Comparison of ENCODE assay signal across 23 cellular contexts in the genomic region with DNA sequence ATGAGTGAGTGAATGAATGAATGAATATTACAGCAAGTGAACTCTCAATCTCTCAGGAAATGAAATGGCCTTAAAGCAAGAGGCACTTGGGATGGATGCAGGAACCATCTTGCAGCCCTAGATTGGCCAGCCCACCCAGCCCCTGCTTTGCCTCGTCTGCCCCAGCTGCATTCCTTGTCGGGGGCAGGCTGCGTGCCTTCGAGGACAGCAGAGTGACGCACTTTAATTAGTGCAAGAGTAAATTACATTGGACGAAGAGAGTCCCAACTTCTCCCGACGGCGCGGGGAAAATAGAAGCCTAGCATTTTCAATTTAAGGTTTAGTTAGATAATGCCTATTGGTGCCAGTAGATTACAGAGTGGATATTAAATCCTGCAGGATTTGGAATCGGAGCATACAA. TPM values are rescaled to one million over a fixed set of nuclear protein-coding genes. Genes with fewer than 3 reads are reported as not detected.
DNase-seq lines count a peak whose midpoint lies in the region; ATAC-seq and TF ChIP-seq lines count a peak whose summit lies in the region.
"Had no signal": no experiment of that assay in that cellular context is flagged by ENCODE, and none has a peak within 500 bp of the region (broad histone marks: within the 10 kb centered on the region; RNA-seq: fewer than 3 reads in every experiment).

No MANE protein-coding gene starts in this region.

- H3K27ac ChIP-seq in right atrium auricular region (no peak overlapping the region), WERI-Rb-1 (no peak overlapping the region)
- H3K27ac ChIP-seq: 22Rv1; A549; BLaER1 treated with 17β-estradiol and CSF1 and Interleukin-3, amounts not matched to agents 10 nM and 100 nM; C4-2B had no signal

- no peaks in the 10 kb centered on the region for H3K4me1 ChIP-seq in right atrium auricular region
- H3K4me1 ChIP-seq: A549 had no signal

- H3K9me3 ChIP-seq in right atrium auricular region (no peaks in the 10 kb centered on the region), WERI-Rb-1 (ENCODE audit: severe bottlenecking) (no peaks in the 10 kb centered on the region)
- H3K9me3 ChIP-seq: A549; BLaER1 treated with 17β-estradiol and CSF1 and Interleukin-3, amounts not matched to agents 10 nM and 100 nM had no signal

- H3K4me1 Mint-ChIP-seq in activated T-helper 1 cell treated with anti-CD3 and anti-CD28 coated beads, Interleukin-12 subunit alpha, Interleukin-12 subunit beta, Interleukin-2, Interleukin-4 antibody, amounts not matched to agents 30 ng/mL and 10 ng/mL and 1 ng/mL, durations not matched to agents 14 hours and 24 hours and 36 hours (ENCODE audit: low read depth), result no peaks in the 10 kb centered on the region
- H3K4me1 Mint-ChIP-seq: B cell; CD8-positive, alpha-beta memory T cell had no signal

- no peak overlapping the region for H3K27ac Mint-ChIP-seq in activated T-helper 1 cell treated with anti-CD3 and anti-CD28 coated beads, Interleukin-12 subunit alpha, Interleukin-12 subunit beta, Interleukin-2, Interleukin-4 antibody, amounts not matched to agents 30 ng/mL and 10 ng/mL and 1 ng/mL, durations not matched to agents 14 hours and 24 hours and 36 hours
- H3K27ac Mint-ChIP-seq: B cell; CD4-positive, alpha-beta T cell; CD8-positive, alpha-beta memory T cell had no signal

- ATAC-seq in Right ventricle myocardium superior (ENCODE audit: poor library complexity), result no peak
- ATAC-seq: A549, GM12878 had no signal

- peak; percentile 15 for DNase-seq in Right ventricle myocardium superior
- no peak for DNase-seq in right atrium auricular region (ENCODE audit: low spot score)
- DNase-seq in WERI-Rb-1, result peak; percentile 33
- no peak for DNase-seq in GM13976 (ENCODE audit: low spot score)
- DNase-seq in activated T-helper 1 cell treated with anti-CD3 and anti-CD28 coated beads, Interleukin-12 subunit alpha, Interleukin-12 subunit beta, Interleukin-2, Interleukin-4 antibody, amounts not matched to agents 30 ng/mL and 10 ng/mL and 1 ng/mL, durations not matched to agents 14 hours and 24 hours and 36 hours (ENCODE audit: low spot score), result no peak
- DNase-seq: AML-193; CD4-positive, alpha-beta T cell; CD8-positive, alpha-beta memory T cell; COR-L47; DMS 273 treated with DMSO at 0.1 percent for 48 hours; DMS153; DMS53; DMS79; DND-41; EL; GDM1 had no signal

- intact Hi-C loops in Right ventricle myocardium superior (cut with DNase I), result no loop called here
- intact Hi-C loops in activated T-helper 1 cell treated with anti-CD3 and anti-CD28 coated beads, Interleukin-12 subunit alpha, Interleukin-12 subunit beta, Interleukin-2, Interleukin-4 antibody, amounts not matched to agents 30 ng/mL and 10 ng/mL and 1 ng/mL, durations not matched to agents 14 hours and 24 hours and 36 hours (cut with micrococcal nuclease), result no loop called here

- peaks cover 4% of the 10 kb centered on the region for H3K27me3 Mint-ChIP-seq in activated T-helper 1 cell treated with anti-CD3 and anti-CD28 coated beads, Interleukin-12 subunit alpha, Interleukin-12 subunit beta, Interleukin-2, Interleukin-4 antibody, amounts not matched to agents 30 ng/mL and 10 ng/mL and 1 ng/mL, durations not matched to agents 14 hours and 24 hours and 36 hours (ENCODE audit: insufficient read depth)

- no peaks in the 10 kb centered on the region for H3K36me3 Mint-ChIP-seq in activated T-helper 1 cell treated with anti-CD3 and anti-CD28 coated beads, Interleukin-12 subunit alpha, Interleukin-12 subunit beta, Interleukin-2, Interleukin-4 antibody, amounts not matched to agents 30 ng/mL and 10 ng/mL and 1 ng/mL, durations not matched to agents 14 hours and 24 hours and 36 hours (ENCODE audit: low read depth)
- H3K36me3 Mint-ChIP-seq: CD8-positive, alpha-beta memory T cell had no signal

- H3K27me3 ChIP-seq in right atrium auricular region (no peaks in the 10 kb centered on the region), WERI-Rb-1 (ENCODE audit: insufficient read depth, low read depth, severe bottlenecking) (no peaks in the 10 kb centered on the region)
- H3K27me3 ChIP-seq: BLaER1 treated with 17β-estradiol and CSF1 and Interleukin-3, amounts not matched to agents 10 nM and 100 nM had no signal

- no peak for TF ChIP-seq CTCF in right atrium auricular region (IDR thresholded peaks at IDR 0.05)
- TF ChIP-seq CTCF in WERI-Rb-1 (IDR thresholded peaks at IDR 0.05; ENCODE audit: low read depth, low read length), result no peak
- no peak for TF ChIP-seq CTCF in GM13976 (IDR thresholded peaks at IDR 0.05; ENCODE audit: borderline replicate concordance, control extremely low read depth, extremely low read depth, insufficient read depth, missing control alignments)

- H3K4me3 Mint-ChIP-seq in activated T-helper 1 cell treated with anti-CD3 and anti-CD28 coated beads, Interleukin-12 subunit alpha, Interleukin-12 subunit beta, Interleukin-2, Interleukin-4 antibody, amounts not matched to agents 30 ng/mL and 10 ng/mL and 1 ng/mL, durations not matched to agents 14 hours and 24 hours and 36 hours, result no peak overlapping the region
- H3K4me3 Mint-ChIP-seq: B cell; CD4-positive, alpha-beta T cell; CD8-positive, alpha-beta memory T cell had no signal

- no peaks in the 10 kb centered on the region for H3K9me3 Mint-ChIP-seq in activated T-helper 1 cell treated with anti-CD3 and anti-CD28 coated beads, Interleukin-12 subunit alpha, Interleukin-12 subunit beta, Interleukin-2, Interleukin-4 antibody, amounts not matched to agents 30 ng/mL and 10 ng/mL and 1 ng/mL, durations not matched to agents 14 hours and 24 hours and 36 hours
- H3K9me3 Mint-ChIP-seq: CD4-positive, alpha-beta T cell; CD8-positive, alpha-beta memory T cell had no signal

- in situ Hi-C loops in GM13976 (cut with MboI; ENCODE audit: low sequenced_read_pairs, unreplicated experiment), result loop anchor here (10.0 kb wide), 1 partner anchor 439 kb away; no protein-coding TSS in a partner anchor

- no peak overlapping the region for H3K4me3 ChIP-seq in right atrium auricular region
- H3K4me3 ChIP-seq in WERI-Rb-1 (ENCODE audit: low read depth, low read length), result peak overlapping the region; percentile 23
- H3K4me3 ChIP-seq: A549; BLaER1 treated with 17β-estradiol and CSF1 and Interleukin-3, amounts not matched to agents 10 nM and 100 nM; GM12878 had no signal

- H3K36me3 ChIP-seq in right atrium auricular region (no peaks in the 10 kb centered on the region), WERI-Rb-1 (no peaks in the 10 kb centered on the region)
- H3K36me3 ChIP-seq: BLaER1 treated with 17β-estradiol and CSF1 and Interleukin-3, amounts not matched to agents 10 nM and 100 nM had no signal

RNA-seq across cellular contexts. Expression of a gene that starts 33.9 kb away (rescaled TPM):
- total RNA-seq in Right ventricle myocardium superior, result not detected
- 1 to 10 TPM in 1 of 2 donors, under 1 TPM in 1; 0.85 to 2.7 TPM for total RNA-seq in right atrium auricular region
- not detected in 2 replicates for total RNA-seq in activated T-helper 1 cell treated with anti-CD3 and anti-CD28 coated beads, Interleukin-12 subunit alpha, Interleukin-12 subunit beta, Interleukin-2, Interleukin-4 antibody, amounts not matched to agents 30 ng/mL and 10 ng/mL and 1 ng/mL, durations not matched to agents 14 hours and 24 hours and 36 hours
- total RNA-seq: B cell; CD4-positive, alpha-beta T cell; CD8-positive, alpha-beta memory T cell; G401; GM12878 had no signal

Comparison
In these comparisons a context has a peak if more than half of its experiments do, and no peak if none do; other contexts are left out.
1. DNase-seq: peak in Right ventricle myocardium superior (single experiment) and WERI-Rb-1 (single experiment); none in right atrium auricular region (single experiment), GM13976 (single experiment) and activated T-helper 1 cell treated with anti-CD3 and anti-CD28 coated beads, Interleukin-12 subunit alpha, Interleukin-12 subunit beta, Interleukin-2, Interleukin-4 antibody, amounts not matched to agents 30 ng/mL and 10 ng/mL and 1 ng/mL, durations not matched to agents 14 hours and 24 hours and 36 hours (single experiment).